Comparison of ENCODE assay signal across 7 cellular contexts in genomic region chr14:102568115-102568614, GRCh38. TPM values are rescaled to one million over a fixed set of nuclear protein-coding genes. Genes with fewer than 3 reads are reported as not detected.
DNase-seq lines count a peak whose midpoint lies in the region; ATAC-seq and TF ChIP-seq lines count a peak whose summit lies in the region.

No MANE protein-coding gene starts in this region.

- peaks cover 28% of the 10 kb centered on the region for H3K4me1 Mint-ChIP-seq in activated CD8-positive, alpha-beta T cell treated with anti-CD3 and anti-CD28 coated beads, Interleukin-2, amount 10 ng/mL, durations not matched to agents 7 days and 5 days (ENCODE audit: low read depth)

- H3K27ac Mint-ChIP-seq in activated CD8-positive, alpha-beta T cell treated with anti-CD3 and anti-CD28 coated beads, Interleukin-2, amount 10 ng/mL, durations not matched to agents 7 days and 5 days: peak overlapping the region; percentile 96

- peak overlapping the region; percentile 76 for H3K4me2 ChIP-seq in Loucy (ENCODE audit: low read depth, low read length, poor library complexity, severe bottlenecking)

- no peaks in the 10 kb centered on the region for H3K9me3 ChIP-seq in Loucy (ENCODE audit: insufficient read depth, low read depth, low read length)
- no peaks in the 10 kb centered on the region for H3K9me3 ChIP-seq in suprapubic skin
- no peaks in the 10 kb centered on the region for H3K9me3 ChIP-seq in ovary

- H3F3A ChIP-seq in Loucy (ENCODE audit: low read depth): no peaks in the 10 kb centered on the region

- H3K27me3 ChIP-seq in Loucy (ENCODE audit: insufficient read depth, low read length, poor library complexity, severe bottlenecking) (no peaks in the 10 kb centered on the region), suprapubic skin (no peaks in the 10 kb centered on the region), ovary (no peaks in the 10 kb centered on the region)

- intact Hi-C loops in ovary (cut with DNase I): no loop called here

- H3K27ac ChIP-seq in suprapubic skin (no peak overlapping the region), ovary (no peak overlapping the region)

- H3K36me3 Mint-ChIP-seq in activated CD8-positive, alpha-beta T cell treated with anti-CD3 and anti-CD28 coated beads, Interleukin-2, amount 10 ng/mL, durations not matched to agents 7 days and 5 days (ENCODE audit: low read depth): no peaks in the 10 kb centered on the region

- H4K20me1 ChIP-seq in Loucy (ENCODE audit: insufficient read depth, low read length, poor library complexity, severe bottlenecking): no peaks in the 10 kb centered on the region

- 57% methylated on average over 7 of the region's 7 CpGs for WGBS in suprapubic skin
- 49 to 56% (median 49%) methylated on average over 7 of the region's 7 CpGs for WGBS in ovary, 3 donors

- H3K36me3 ChIP-seq in Loucy (ENCODE audit: insufficient read depth, low read length) (no peaks in the 10 kb centered on the region), suprapubic skin (no peaks in the 10 kb centered on the region), ovary (no peaks in the 10 kb centered on the region)

- H3K79me2 ChIP-seq in Loucy (ENCODE audit: insufficient read depth, low read length): no peaks in the 10 kb centered on the region

- H3K27me3 Mint-ChIP-seq in activated CD8-positive, alpha-beta T cell treated with anti-CD3 and anti-CD28 coated beads, Interleukin-2, amount 10 ng/mL, durations not matched to agents 7 days and 5 days (ENCODE audit: low read depth): no peaks in the 10 kb centered on the region

- TF ChIP-seq CTCF in Loucy (conservative IDR thresholded peaks at IDR 0.05; ENCODE audit: low read length): no peak
- no peak for TF ChIP-seq CTCF in suprapubic skin (IDR thresholded peaks at IDR 0.05)
- TF ChIP-seq CTCF in ovary (IDR thresholded peaks at IDR 0.05): no peak

- H3K4me1 ChIP-seq in Loucy (ENCODE audit: insufficient read depth, low read length, poor library complexity, severe bottlenecking): peaks cover 7% of the 10 kb centered on the region
- H3K4me1 ChIP-seq in suprapubic skin: peaks cover 6% of the 10 kb centered on the region
- no peaks in the 10 kb centered on the region for H3K4me1 ChIP-seq in ovary (ENCODE audit: insufficient read depth)

- no peaks in the 10 kb centered on the region for H3K9me3 Mint-ChIP-seq in activated CD8-positive, alpha-beta T cell treated with anti-CD3 and anti-CD28 coated beads, Interleukin-2, amount 10 ng/mL, durations not matched to agents 7 days and 5 days (ENCODE audit: insufficient read depth)

- POLR2A ChIA-PET in activated CD8-positive, alpha-beta T cell treated with anti-CD3 and anti-CD28 coated beads, Interleukin-2, amount 10 ng/mL, durations not matched to agents 7 days and 5 days (lab: Charles Lee): interaction anchor here (1.2 kb wide), 1 partner anchor 23 kb away, joined by 8 read pairs; no protein-coding TSS in a partner anchor

- CTCF ChIA-PET in activated CD8-positive, alpha-beta T cell treated with anti-CD3 and anti-CD28 coated beads, Interleukin-2, amount 10 ng/mL, durations not matched to agents 7 days and 5 days (lab: Charles Lee): interaction anchor here (1.0 to 2.1 kb wide), 2 partner anchors 27 to 43 kb away, joined by 3 to 8 read pairs; no protein-coding TSS in a partner anchor

- no peak for TF ChIP-seq POLR2A in suprapubic skin (IDR thresholded peaks at IDR 0.05)
- no peak for TF ChIP-seq POLR2A in ovary (IDR thresholded peaks at IDR 0.05)

- H3K4me3 ChIP-seq in Loucy (ENCODE audit: low read length, poor library complexity, severe bottlenecking): peak overlapping the region; percentile 58
- H3K4me3 ChIP-seq in suprapubic skin: no peak overlapping the region
- H3K4me3 ChIP-seq in ovary: no peak overlapping the region

- ATAC-seq in activated CD8-positive, alpha-beta T cell treated with anti-CD3 and anti-CD28 coated beads, Interleukin-2, amount 10 ng/mL, durations not matched to agents 7 days and 5 days: peak; percentile 100
- ATAC-seq in GM18517 (IDR thresholded peaks at IDR 0.05; ENCODE audit: unreplicated experiment): no peak

- peak overlapping the region; percentile 46 for H3K4me3 Mint-ChIP-seq in activated CD8-positive, alpha-beta T cell treated with anti-CD3 and anti-CD28 coated beads, Interleukin-2, amount 10 ng/mL, durations not matched to agents 7 days and 5 days

- no peak for TF ChIP-seq EP300 in suprapubic skin (IDR thresholded peaks at IDR 0.05)
- TF ChIP-seq EP300 in ovary (IDR thresholded peaks at IDR 0.05): no peak

- H3K9ac ChIP-seq in Loucy (ENCODE audit: low read depth, low read length, poor library complexity, severe bottlenecking): peak overlapping the region; percentile 46

- peak; percentile 84 for DNase-seq in activated CD8-positive, alpha-beta T cell treated with anti-CD3 and anti-CD28 coated beads, Interleukin-2, amount 10 ng/mL, durations not matched to agents 7 days and 5 days
- DNase-seq in iPS-NIHi7 (ENCODE audit: extremely low spot score) (peak; percentile 78), suprapubic skin (ENCODE audit: low spot score in 2 of 2) (no peak), ovary (no peak)
- DNase-seq in stimulated activated naive CD4-positive, alpha-beta T cell treated with Interleukin-2 at 50 U/mL for 16 hours (lab: John Stamatoyannopoulos, UW): peak; percentile 34

- no peaks in the 10 kb centered on the region for H3K9me2 ChIP-seq in Loucy (replicated peaks; ENCODE audit: low read depth, low read length)

- peak overlapping the region; percentile 74 for H2AFZ ChIP-seq in Loucy (ENCODE audit: low read length)

RNA-seq across cellular contexts. Expression of gene RCOR1, which starts 24.3 kb away (rescaled TPM):
- total RNA-seq in activated CD8-positive, alpha-beta T cell treated with anti-CD3 and anti-CD28 coated beads, Interleukin-2, amount 10 ng/mL, durations not matched to agents 7 days and 5 days: 10 to 100 TPM; 22.4 to 24.7 TPM
- 10 to 100 TPM; 20.6 to 27.7 (median 24.8) TPM for total RNA-seq in suprapubic skin
- 10 to 100 TPM in 6 of 7 donors, 1 to 10 TPM in 1; 8.1 to 22.3 (median 18.6) TPM for total RNA-seq in ovary
- polyA plus RNA-seq in ovary: 10 to 100 TPM in 1 of 2 donors, 1 to 10 TPM in 1; 7.2 to 17.2 TPM

RNA-seq across cellular contexts. Expression of gene ANKRD9, which starts 58.6 kb away (rescaled TPM):
- total RNA-seq in activated CD8-positive, alpha-beta T cell treated with anti-CD3 and anti-CD28 coated beads, Interleukin-2, amount 10 ng/mL, durations not matched to agents 7 days and 5 days: 1 to 10 TPM; 9.7 to 10.0 TPM
- 10 to 100 TPM; 48.4 to 60.1 (median 54.4) TPM for total RNA-seq in suprapubic skin
- 10 to 100 TPM; 13.7 to 48.1 (median 20.9) TPM for total RNA-seq in ovary
- polyA plus RNA-seq in ovary: 1 to 10 TPM; 2.2 to 6.7 TPM

Comparison
In these comparisons a context has a peak if more than half of its experiments do, and no peak if none do; other contexts are left out.
1. DNase-seq: peak in activated CD8-positive, alpha-beta T cell treated with anti-CD3 and anti-CD28 coated beads, Interleukin-2, amount 10 ng/mL, durations not matched to agents 7 days and 5 days (single experiment), iPS-NIHi7 (single experiment) and stimulated activated naive CD4-positive, alpha-beta T cell treated with Interleukin-2 at 50 U/mL for 16 hours (single experiment); none in suprapubic skin (0 of 2) and ovary (0 of 5).